ENCODE assay signal across 8 cellular contexts in genomic region chr3:184250167-184250828, GRCh38. TPM values are rescaled to one million over a fixed set of nuclear protein-coding genes. Genes with fewer than 3 reads are reported as not detected.
DNase-seq lines count a peak whose midpoint lies in the region; ATAC-seq and TF ChIP-seq lines count a peak whose summit lies in the region.

No MANE protein-coding gene starts in this region.

- peak overlapping the region; percentile 92 for H3K4me3 Mint-ChIP-seq in Calu3 (ENCODE audit: low read depth, unreplicated experiment)

- peak; percentile 77 for ATAC-seq in GM21447 (IDR thresholded peaks at IDR 0.05; ENCODE audit: unreplicated experiment)

- peak overlapping the region; percentile 93 for H3K9ac ChIP-seq in HUES48 (ENCODE audit: low read depth, low read length)
- H3K9ac ChIP-seq in mucosa of stomach (ENCODE audit: low read length): peak overlapping the region; percentile 77

- no peaks in the 10 kb centered on the region for H3K4me1 ChIP-seq in HUES48 (ENCODE audit: control insufficient read depth, insufficient read depth, low read length)
- peaks cover 6% of the 10 kb centered on the region for H3K4me1 ChIP-seq in mucosa of stomach (ENCODE audit: control insufficient read depth, insufficient read depth, low read length)

- H3K36me3 Mint-ChIP-seq in Calu3 (ENCODE audit: insufficient read depth, unreplicated experiment): peaks cover 31% of the 10 kb centered on the region

- H3K9me3 Mint-ChIP-seq in Calu3 (ENCODE audit: low read depth, unreplicated experiment): no peaks in the 10 kb centered on the region

- peak overlapping the region; percentile 84 for H3K27ac ChIP-seq in HUES48 (ENCODE audit: low read depth, low read length)

- H3K27me3 ChIP-seq in HUES48 (ENCODE audit: control insufficient read depth, insufficient read depth, low read length) (no peaks in the 10 kb centered on the region), mucosa of stomach (ENCODE audit: control insufficient read depth, insufficient read depth, low read length) (no peaks in the 10 kb centered on the region)

- H3K9me3 ChIP-seq in HUES48 (ENCODE audit: control insufficient read depth, insufficient read depth, low read length) (no peaks in the 10 kb centered on the region), mucosa of stomach (ENCODE audit: control insufficient read depth, low read length) (no peaks in the 10 kb centered on the region)

- intact Hi-C loops in Calu3 (cut with micrococcal nuclease; ENCODE audit: unreplicated experiment): loop anchor here (2.0 kb wide), 1 partner anchor 39 kb away; no protein-coding TSS in a partner anchor

- BruUV-seq in Calu3 (replicated peaks; lab: Mats Ljungman, UMichigan): no TSS peak

- DNase-seq in Calu3 (peak; percentile 98), NOMO-1 treated with DMSO at 0.1 percent for 48 hours (lab: John Stamatoyannopoulos, UW; ENCODE audit: unreplicated experiment) (peak; percentile 97), epithelial cell of proximal tubule (ENCODE audit: low read depth) (peak; percentile 57)
- peak; percentile 82 for DNase-seq in activated CD8-positive, alpha-beta memory T cell treated with anti-CD3 and anti-CD28 coated beads, Interleukin-2, amount 50 U/mL, for 24 hours (ENCODE audit: extremely low read depth)
- DNase-seq in stimulated activated CD8-positive, alpha-beta memory T cell treated with anti-CD3 and anti-CD28 coated beads, Interleukin-4, amount 100 ng/mL, for 4 hours (ENCODE audit: low read depth in 2 of 2, low spot score in 1 of 2): peak; percentile 84

- H3K4me1 Mint-ChIP-seq in Calu3 (ENCODE audit: low read depth, unreplicated experiment): peaks cover 8% of the 10 kb centered on the region

- H3K27me3 Mint-ChIP-seq in Calu3 (ENCODE audit: unreplicated experiment): no peaks in the 10 kb centered on the region

- peak; percentile 96 for TF ChIP-seq CTCF in Calu3 (IDR thresholded peaks at IDR 0.05; ENCODE audit: unreplicated experiment)
- peak; percentile 99 for TF ChIP-seq CTCF in epithelial cell of proximal tubule (conservative IDR thresholded peaks at IDR 0.05; ENCODE audit: low read depth, low read length)

- H3K4me3 ChIP-seq in HUES48 (ENCODE audit: low read depth, low read length): peak overlapping the region; percentile 79
- H3K4me3 ChIP-seq in epithelial cell of proximal tubule (ENCODE audit: low read depth, low read length): peak overlapping the region; percentile 88
- H3K4me3 ChIP-seq in mucosa of stomach (ENCODE audit: low read length): peak overlapping the region; percentile 98

- H3K36me3 ChIP-seq in HUES48 (ENCODE audit: control insufficient read depth, insufficient read depth, low read length) (peaks cover 7% of the 10 kb centered on the region), mucosa of stomach (ENCODE audit: control insufficient read depth, insufficient read depth, low read length) (no peaks in the 10 kb centered on the region)

- H3K27ac Mint-ChIP-seq in Calu3 (ENCODE audit: unreplicated experiment): peak overlapping the region; percentile 97

- CTCF ChIA-PET in Calu3 (lab: Charles Lee): interaction anchor here (0.6 to 1.4 kb wide), 3 partner anchors 11 to 84 kb away, joined by 3 to 5 read pairs (median 3); partner anchors contain the start of gene CAMK2N2

RNA-seq across cellular contexts. Expression of gene EEF1AKMT4, which starts 0.8 kb away (rescaled TPM):
- 11.2 and 11.6 TPM in 2 replicates for total RNA-seq in Calu3 (2022)
- 6.2 and 6.6 TPM in 2 replicates for total RNA-seq in epithelial cell of proximal tubule

RNA-seq across cellular contexts. Expression of gene ALG3, which starts 1.5 kb away (rescaled TPM):
- total RNA-seq in Calu3 (2022) (131 and 140 TPM in 2 replicates), epithelial cell of proximal tubule (59.7 and 78.1 TPM in 2 replicates)

RNA-seq across cellular contexts. Expression of gene CAMK2N2, which starts 11.1 kb away (rescaled TPM):
- total RNA-seq in Calu3 (2022): 3.3 and 3.6 TPM in 2 replicates
- 0.22 and 0.35 TPM in 2 replicates for total RNA-seq in epithelial cell of proximal tubule

RNA-seq across cellular contexts. Expression of gene VWA5B2, which starts 20.9 kb away (rescaled TPM):
- total RNA-seq in Calu3 (2022): 0.54 and 0.90 TPM in 2 replicates
- not detected in 2 replicates for total RNA-seq in epithelial cell of proximal tubule

RNA-seq across cellular contexts. Expression of gene ECE2, which starts 25.5 kb away (rescaled TPM):
- total RNA-seq in Calu3 (2022): not detected in 2 replicates
- not detected in 2 replicates for total RNA-seq in epithelial cell of proximal tubule

Comparison
In these comparisons a context has a peak if more than half of its experiments do, and no peak if none do; other contexts are left out.
1. Peak in every context shown above with its lines: DNase-seq, ATAC-seq, H3K4me3 ChIP-seq and H3K27ac ChIP-seq.